38 cellular contexts compared by ENCODE assay signal in genomic region chr4:174505892-174506291, GRCh38. TPM values are rescaled to one million over a fixed set of nuclear protein-coding genes. Genes with fewer than 3 reads are reported as not detected.
"Had no signal": no experiment of that assay in that cellular context is flagged by ENCODE, and none has a peak within 500 bp of the region (broad histone marks: within the 10 kb centered on the region; RNA-seq: fewer than 3 reads in every experiment).

No MANE protein-coding gene starts in this region.

- H3K27me3 Mint-ChIP-seq: activated CD4-positive, alpha-beta memory T cell treated with anti-CD3 and anti-CD28 coated beads for 36 hours; activated CD4-positive, alpha-beta T cell treated with anti-CD3 and anti-CD28 coated beads for 36 hours; central memory CD8-positive, alpha-beta T cell had no signal

- H3K4me3 Mint-ChIP-seq: activated CD4-positive, alpha-beta memory T cell treated with anti-CD3 and anti-CD28 coated beads for 36 hours; activated CD4-positive, alpha-beta T cell treated with anti-CD3 and anti-CD28 coated beads for 36 hours; activated naive CD4-positive, alpha-beta T cell treated with anti-CD3 and anti-CD28 coated beads for 36 hours; activated T-cell treated with anti-CD3 and anti-CD28 coated beads, Interleukin-2, amount 50 U/mL, for 4 hours; activated T-helper 1 cell treated with anti-CD3 and anti-CD28 coated beads, Interleukin-12 subunit alpha, Interleukin-12 subunit beta, Interleukin-2, Interleukin-4 antibody, amounts not matched to agents 30 ng/mL and 10 ng/mL and 1 ng/mL, durations not matched to agents 14 hours and 24 hours and 36 hours; central memory CD8-positive, alpha-beta T cell; T-helper 1 cell treated with Interleukin-12 subunit alpha and Interleukin-12 subunit beta and Interleukin-4 antibody, amounts not matched to agents 30 μg/mL and 1 μg/mL, for 36 hours; T-helper 2 cell treated with Interferon-gamma antibody and Interleukin-4, amounts not matched to agents 5 μg/mL and 100 μg/mL, for 36 hours; WTC11 had no signal

- H3K4me3 ChIP-seq: adrenal gland, body of pancreas, Peyer's patch, SJSA1 had no signal

- H3K4me1 Mint-ChIP-seq: activated CD4-positive, alpha-beta T cell treated with anti-CD3 and anti-CD28 coated beads for 36 hours; central memory CD8-positive, alpha-beta T cell had no signal

- H3K27ac ChIP-seq: adrenal gland, body of pancreas, KMS-11, SJSA1 had no signal

- H3K9me2 ChIP-seq: SK-N-SH had no signal

- H3K36me3 Mint-ChIP-seq: activated naive CD4-positive, alpha-beta T cell treated with anti-CD3 and anti-CD28 coated beads, Interleukin-2, amount 50 U/mL, for 72 hours; WTC11 had no signal

- H3K4me2 ChIP-seq: KMS-11, SK-N-SH had no signal

- H3K27me3 ChIP-seq: adrenal gland, body of pancreas, Peyer's patch, SJSA1 had no signal

- ATAC-seq: activated CD4-positive, alpha-beta T cell treated with anti-CD3 and anti-CD28 coated beads for 36 hours; activated CD4-positive, CD25-positive, alpha-beta regulatory T cell treated with anti-CD3 and anti-CD28 coated beads, Interleukin-2, amount 50 U/mL, for 24 hours; activated naive CD4-positive, alpha-beta T cell treated with anti-CD3 and anti-CD28 coated beads, Interleukin-2, amount 50 U/mL, for 72 hours; activated T-cell treated with anti-CD3 and anti-CD28 coated beads, Interleukin-2, amount 50 U/mL, for 4 hours; body of pancreas; PC-3; WTC11 had no signal

- H3K9me3 Mint-ChIP-seq: activated CD4-positive, alpha-beta memory T cell treated with anti-CD3 and anti-CD28 coated beads for 36 hours; activated naive CD4-positive, alpha-beta T cell treated with anti-CD3 and anti-CD28 coated beads for 36 hours; activated naive CD4-positive, alpha-beta T cell treated with anti-CD3 and anti-CD28 coated beads, Interleukin-2, amount 50 U/mL, for 72 hours; activated T-cell treated with anti-CD3 and anti-CD28 coated beads, Interleukin-2, amount 50 U/mL, for 4 hours; activated T-helper 1 cell treated with anti-CD3 and anti-CD28 coated beads, Interleukin-12 subunit alpha, Interleukin-12 subunit beta, Interleukin-2, Interleukin-4 antibody, amounts not matched to agents 30 ng/mL and 10 ng/mL and 1 ng/mL, durations not matched to agents 14 hours and 24 hours and 36 hours; central memory CD8-positive, alpha-beta T cell; T-helper 1 cell treated with Interleukin-12 subunit alpha and Interleukin-12 subunit beta and Interleukin-4 antibody, amounts not matched to agents 30 μg/mL and 1 μg/mL, for 36 hours; T-helper 2 cell treated with Interferon-gamma antibody and Interleukin-4, amounts not matched to agents 5 μg/mL and 100 μg/mL, for 36 hours had no signal

- DNase-seq: activated CD4-positive, alpha-beta memory T cell treated with anti-CD3 and anti-CD28 coated beads for 36 hours; activated CD4-positive, alpha-beta T cell treated with anti-CD3 and anti-CD28 coated beads for 36 hours; activated CD4-positive, alpha-beta T cell treated with anti-CD3 and anti-CD28 coated beads, Interleukin-2, amount 50 U/mL, for 1 hour; activated CD8-positive, alpha-beta memory T cell treated with anti-CD3 and anti-CD28 coated beads, Interleukin-2, amount 50 U/mL, for 4 hours; activated gamma-delta T cell treated with Interleukin-2 at 50 U/mL for 16 hours; activated naive CD4-positive, alpha-beta T cell treated with anti-CD3 and anti-CD28 coated beads for 36 hours; activated T-cell treated with anti-CD3 and anti-CD28 coated beads for 4 hours; activated T-cell treated with anti-CD3 and anti-CD28 coated beads, Interleukin-2, amount 50 U/mL, for 4 hours; adrenal gland; body of pancreas; MM.1S; MV-4-11; NCI-H1092; NCI-H1436 treated with DMSO at 0.1 percent for 48 hours; NCI-H1694 treated with DMSO at 0.1 percent for 48 hours; NCI-H2029; NCI-H2171 treated with DMSO at 0.1 percent for 48 hours; NCI-H2227 treated with DMSO at 0.1 percent for 48 hours; NCI-H446 treated with DMSO at 0.1 percent for 48 hours; NCI-H524; NCI-H69; NK-92 treated with Interleukin-12 subunit alpha and Interleukin-12 subunit beta, amount 100 ng/mL, for 24 hours; PC-3; Peyer's patch; RPMI8226; SHP77 treated with DMSO at 0.1 percent for 48 hours; SK-N-SH had no signal

- H3K4me1 ChIP-seq: adrenal gland, body of pancreas, Peyer's patch had no signal

- H3K27ac Mint-ChIP-seq: activated CD4-positive, alpha-beta memory T cell treated with anti-CD3 and anti-CD28 coated beads for 36 hours; activated CD4-positive, alpha-beta T cell treated with anti-CD3 and anti-CD28 coated beads for 36 hours; activated naive CD4-positive, alpha-beta T cell treated with anti-CD3 and anti-CD28 coated beads for 36 hours; activated naive CD4-positive, alpha-beta T cell treated with anti-CD3 and anti-CD28 coated beads, Interleukin-2, amount 50 U/mL, for 72 hours; activated T-helper 1 cell treated with anti-CD3 and anti-CD28 coated beads, Interleukin-12 subunit alpha, Interleukin-12 subunit beta, Interleukin-2, Interleukin-4 antibody, amounts not matched to agents 30 ng/mL and 10 ng/mL and 1 ng/mL, durations not matched to agents 14 hours and 24 hours and 36 hours; T-helper 1 cell treated with Interleukin-12 subunit alpha and Interleukin-12 subunit beta and Interleukin-4 antibody, amounts not matched to agents 30 μg/mL and 1 μg/mL, for 36 hours; T-helper 2 cell treated with Interferon-gamma antibody and Interleukin-4, amounts not matched to agents 5 μg/mL and 100 μg/mL, for 36 hours; WTC11 had no signal

- H3K36me3 ChIP-seq: adrenal gland, SJSA1 had no signal

RNA-seq across cellular contexts. Expression of gene HPGD, which starts 16.4 kb away (rescaled TPM):
- total RNA-seq: chondrocyte, LHCN-M2 had no signal
- polyA plus RNA-seq: SK-N-SH had no signal
